Comparison of ENCODE assay signal across 18 cellular contexts in genomic region chr6:88360203-88360797, GRCh38.
DNase-seq lines count a peak whose midpoint lies in the region; TF ChIP-seq lines count a peak whose summit lies in the region.
"Had no signal": no experiment of that assay in that cellular context is flagged by ENCODE, and none has a peak within 500 bp of the region (broad histone marks: within the 10 kb centered on the region; RNA-seq: fewer than 3 reads in every experiment).

No MANE protein-coding gene starts in this region.

- DNase-seq in A172 (ENCODE audit: low spot score) (peak; percentile 39), LHCN-M2 (ENCODE audit: low read depth) (peak; percentile 14), astrocyte of the spinal cord (ENCODE audit: low read depth, low spot score) (peak; percentile 86), foreskin melanocyte (peak; percentile 43), NCI-H2081 treated with DMSO at 0.1 percent for 48 hours (lab: John Stamatoyannopoulos, UW) (no peak), neuronal stem cell (ENCODE audit: low spot score) (no peak)
- no peak for DNase-seq in effector CD8-positive, alpha-beta T cell (lab: John Stamatoyannopoulos, UW)
- no peak for DNase-seq in activated T-helper 2 cell treated with anti-CD3 and anti-CD28 coated beads, Interferon-gamma antibody, Interleukin-2, Interleukin-4, amounts not matched to agents 10 μg/mL and 5 μg/mL and 100 μg/mL, durations not matched to agents 14 hours and 24 hours and 36 hours (ENCODE audit: low spot score)
- DNase-seq: 8988T; activated CD4-positive, alpha-beta T cell treated with anti-CD3 and anti-CD28 coated beads for 36 hours; activated T-cell treated with anti-CD3 and anti-CD28 coated beads, Interleukin-2, amount 50 U/mL, for 1 hour; anterior cingulate cortex; effector memory CD8-positive, alpha-beta T cell; NCI-H1417; NCI-H446; OCI-M1; T-cell had no signal

- no peak overlapping the region for H3K4me2 ChIP-seq in neuronal stem cell (ENCODE audit: insufficient read depth, low read length, poor library complexity, severe bottlenecking)

- intact Hi-C loops in activated T-helper 2 cell treated with anti-CD3 and anti-CD28 coated beads, Interferon-gamma antibody, Interleukin-2, Interleukin-4, amounts not matched to agents 10 μg/mL and 5 μg/mL and 100 μg/mL, durations not matched to agents 14 hours and 24 hours and 36 hours (cut with micrococcal nuclease), result no loop called here

- H3K27me3 Mint-ChIP-seq in activated T-helper 2 cell treated with anti-CD3 and anti-CD28 coated beads, Interferon-gamma antibody, Interleukin-2, Interleukin-4, amounts not matched to agents 10 μg/mL and 5 μg/mL and 100 μg/mL, durations not matched to agents 14 hours and 24 hours and 36 hours (ENCODE audit: low read depth), result no peaks in the 10 kb centered on the region
- H3K27me3 Mint-ChIP-seq: activated CD4-positive, alpha-beta T cell treated with anti-CD3 and anti-CD28 coated beads for 36 hours; T-cell had no signal

- no peak overlapping the region for H2BK120ac ChIP-seq in neuronal stem cell (ENCODE audit: low read depth, low read length)

- H3K27ac ChIP-seq in neuronal stem cell (replicated peaks; ENCODE audit: low read length), result no peak overlapping the region
- H3K27ac ChIP-seq: neutrophil had no signal

- no peaks in the 10 kb centered on the region for H3K9me3 Mint-ChIP-seq in activated T-helper 2 cell treated with anti-CD3 and anti-CD28 coated beads, Interferon-gamma antibody, Interleukin-2, Interleukin-4, amounts not matched to agents 10 μg/mL and 5 μg/mL and 100 μg/mL, durations not matched to agents 14 hours and 24 hours and 36 hours
- H3K9me3 Mint-ChIP-seq: effector memory CD8-positive, alpha-beta T cell; T-cell had no signal

- H3K4me1 Mint-ChIP-seq in activated T-helper 2 cell treated with anti-CD3 and anti-CD28 coated beads, Interferon-gamma antibody, Interleukin-2, Interleukin-4, amounts not matched to agents 10 μg/mL and 5 μg/mL and 100 μg/mL, durations not matched to agents 14 hours and 24 hours and 36 hours (ENCODE audit: low read depth), result no peaks in the 10 kb centered on the region
- H3K4me1 Mint-ChIP-seq: activated CD4-positive, alpha-beta T cell treated with anti-CD3 and anti-CD28 coated beads for 36 hours; T-cell had no signal

- in situ Hi-C loops in astrocyte of the spinal cord (cut with HindIII; ENCODE audit: low sequenced_read_pairs), result no loop called here

- H4K8ac ChIP-seq in neuronal stem cell (ENCODE audit: low read depth, low read length), result no peak overlapping the region

- no peaks in the 10 kb centered on the region for H3K36me3 ChIP-seq in neuronal stem cell (replicated peaks in 1 of 2; ENCODE audit: control insufficient read depth in 2 of 2, insufficient read depth in 2 of 2, low read length in 2 of 2)
- H3K36me3 ChIP-seq: neutrophil had no signal

- H2BK5ac ChIP-seq in neuronal stem cell (ENCODE audit: low read length), result no peak overlapping the region

- H2BK15ac ChIP-seq in neuronal stem cell (ENCODE audit: low read length), result no peak overlapping the region

- no peak overlapping the region for H3K18ac ChIP-seq in neuronal stem cell (ENCODE audit: low read length)

- no peak overlapping the region for H3K4me3 Mint-ChIP-seq in activated T-helper 2 cell treated with anti-CD3 and anti-CD28 coated beads, Interferon-gamma antibody, Interleukin-2, Interleukin-4, amounts not matched to agents 10 μg/mL and 5 μg/mL and 100 μg/mL, durations not matched to agents 14 hours and 24 hours and 36 hours (ENCODE audit: low read depth)
- H3K4me3 Mint-ChIP-seq: activated CD4-positive, alpha-beta T cell treated with anti-CD3 and anti-CD28 coated beads for 36 hours; effector memory CD8-positive, alpha-beta T cell; T-cell had no signal

- H2BK12ac ChIP-seq in neuronal stem cell (ENCODE audit: low read length), result no peak overlapping the region

- no peak overlapping the region for H3K14ac ChIP-seq in neuronal stem cell (ENCODE audit: low read length)

- no peak overlapping the region for H3K4ac ChIP-seq in neuronal stem cell (ENCODE audit: low read length)

- no CpG with 5 or more reads among the region's 1 CpG for WGBS in neuronal stem cell (ENCODE audit: extremely low coverage in 2 of 2, insufficient read length in 2 of 2, insufficient replicate concordance in 1 of 2), 2 donors

- H3K4me1 ChIP-seq in neuronal stem cell (ENCODE audit: control insufficient read depth in 2 of 2, insufficient read depth in 1 of 2, low read depth in 1 of 2, low read length in 2 of 2), result peaks cover 0 to 8% of the 10 kb centered on the region in 2 donors

- no peak overlapping the region for H3K4me3 ChIP-seq in astrocyte of the spinal cord (ENCODE audit: low read depth, low read length)
- H3K4me3 ChIP-seq in neuronal stem cell (ENCODE audit: low read length in 2 of 2), result no peak overlapping the region

- no peak overlapping the region for H3K27ac Mint-ChIP-seq in activated T-helper 2 cell treated with anti-CD3 and anti-CD28 coated beads, Interferon-gamma antibody, Interleukin-2, Interleukin-4, amounts not matched to agents 10 μg/mL and 5 μg/mL and 100 μg/mL, durations not matched to agents 14 hours and 24 hours and 36 hours
- H3K27ac Mint-ChIP-seq: activated CD4-positive, alpha-beta T cell treated with anti-CD3 and anti-CD28 coated beads for 36 hours; effector memory CD8-positive, alpha-beta T cell; T-cell had no signal

- no peak overlapping the region for H3K9ac ChIP-seq in neuronal stem cell (ENCODE audit: low read depth, low read length, poor library complexity)

- H3K36me3 Mint-ChIP-seq in activated T-helper 2 cell treated with anti-CD3 and anti-CD28 coated beads, Interferon-gamma antibody, Interleukin-2, Interleukin-4, amounts not matched to agents 10 μg/mL and 5 μg/mL and 100 μg/mL, durations not matched to agents 14 hours and 24 hours and 36 hours (ENCODE audit: low read depth), result no peaks in the 10 kb centered on the region
- H3K36me3 Mint-ChIP-seq: T-cell had no signal

- H2AFZ ChIP-seq in neuronal stem cell (ENCODE audit: low read length), result no peak overlapping the region

- no peak overlapping the region for H4K91ac ChIP-seq in neuronal stem cell (ENCODE audit: low read depth, low read length, poor library complexity)

- H3K79me1 ChIP-seq in neuronal stem cell (ENCODE audit: low read depth, low read length), result no peaks in the 10 kb centered on the region

- H3K23ac ChIP-seq in neuronal stem cell (ENCODE audit: low read depth, low read length, poor library complexity), result no peak overlapping the region

- no peaks in the 10 kb centered on the region for H3K27me3 ChIP-seq in neuronal stem cell (ENCODE audit: control insufficient read depth in 3 of 3, insufficient read depth in 3 of 3, low read depth in 1 of 3, low read length in 3 of 3)
- H3K27me3 ChIP-seq: neutrophil had no signal

- no peaks in the 10 kb centered on the region for H3K9me3 ChIP-seq in neuronal stem cell (replicated peaks in 1 of 2; ENCODE audit: control insufficient read depth in 2 of 2, insufficient read depth in 1 of 2, low read depth in 1 of 2, low read length in 2 of 2)
- H3K9me3 ChIP-seq: neutrophil had no signal

- no peak for TF ChIP-seq CTCF in astrocyte of the spinal cord (IDR thresholded peaks at IDR 0.05; ENCODE audit: low read depth, low read length)

- no peak overlapping the region for H2AK5ac ChIP-seq in neuronal stem cell (ENCODE audit: low read depth, low read length)

Comparison
In these comparisons a context has a peak if more than half of its experiments do, and no peak if none do; other contexts are left out.
1. DNase-seq: peak in A172 (single experiment), LHCN-M2 (single experiment), astrocyte of the spinal cord (single experiment) and foreskin melanocyte (single experiment); none in NCI-H2081 treated with DMSO at 0.1 percent for 48 hours (single experiment), neuronal stem cell (single experiment), effector CD8-positive, alpha-beta T cell (single experiment) and activated T-helper 2 cell treated with anti-CD3 and anti-CD28 coated beads, Interferon-gamma antibody, Interleukin-2, Interleukin-4, amounts not matched to agents 10 μg/mL and 5 μg/mL and 100 μg/mL, durations not matched to agents 14 hours and 24 hours and 36 hours (single experiment).